ENCODE assay signal across 15 cellular contexts in the genomic region with DNA sequence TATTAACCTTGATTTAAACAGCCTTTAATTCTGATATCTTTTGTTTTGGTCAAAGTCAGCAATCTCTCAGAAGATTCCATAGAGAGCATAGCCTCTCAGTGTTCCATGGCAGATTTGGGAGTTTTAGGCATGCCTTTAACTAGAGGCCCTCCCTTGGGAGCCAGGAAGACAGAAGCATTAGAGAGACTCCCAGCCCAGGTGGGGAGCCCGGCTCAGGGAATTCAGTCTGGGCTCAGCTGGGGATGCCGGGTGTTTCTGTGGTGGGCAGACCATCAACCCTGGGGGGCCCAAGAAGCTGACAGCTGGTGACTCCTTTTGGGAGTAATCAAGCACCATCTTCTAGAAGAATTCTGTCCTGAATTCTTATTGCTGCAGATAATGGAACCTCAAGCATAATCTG.
DNase-seq lines count a peak whose midpoint lies in the region; ATAC-seq and TF ChIP-seq lines count a peak whose summit lies in the region.
"Had no signal": no experiment of that assay in that cellular context is flagged by ENCODE, and none has a peak within 500 bp of the region (broad histone marks: within the 10 kb centered on the region; RNA-seq: fewer than 3 reads in every experiment).

No MANE protein-coding gene starts in this region.

- H3K36me3 ChIP-seq in body of pancreas (replicated peaks in 1 of 2; ENCODE audit: insufficient read depth in 1 of 2, low read depth in 2 of 2) = no peaks in the 10 kb centered on the region
- H3K36me3 ChIP-seq: BLaER1 treated with 17β-estradiol and CSF1 and Interleukin-3, amounts not matched to agents 10 nM and 100 nM had no signal

- no peak overlapping the region for H3K4me3 ChIP-seq in body of pancreas
- H3K4me3 ChIP-seq: BLaER1 treated with 17β-estradiol and CSF1 and Interleukin-3, amounts not matched to agents 10 nM and 100 nM; GM23338 had no signal

- H3K9me3 ChIP-seq in body of pancreas = no peaks in the 10 kb centered on the region

- no peaks in the 10 kb centered on the region for H3K27me3 ChIP-seq in body of pancreas
- H3K27me3 ChIP-seq: BLaER1 treated with 17β-estradiol and CSF1 and Interleukin-3, amounts not matched to agents 10 nM and 100 nM had no signal

- no peaks in the 10 kb centered on the region for H3K4me1 ChIP-seq in body of pancreas

- no peak overlapping the region for H3K27ac ChIP-seq in body of pancreas
- H3K27ac ChIP-seq: BLaER1 treated with 17β-estradiol and CSF1 and Interleukin-3, amounts not matched to agents 10 nM and 100 nM had no signal

- ATAC-seq in body of pancreas (no peak), GM19351 (IDR thresholded peaks at IDR 0.05; ENCODE audit: unreplicated experiment) (no peak)
- ATAC-seq: CD8-positive, alpha-beta T cell; GM23338; HCT116 had no signal

- no peak for TF ChIP-seq POLR2A in body of pancreas (IDR thresholded peaks at IDR 0.05)

- DNase-seq in D341Med (ENCODE audit: low spot score) = peak; percentile 77
- peak; percentile 56 for DNase-seq in NCI-H2171 (lab: John Stamatoyannopoulos, UW)
- DNase-seq in NCI-H69 (lab: John Stamatoyannopoulos, UW) = peak; percentile 30
- DNase-seq in islet precursor cell = peak; percentile 25
- no peak for DNase-seq in HUDEP-2 (lab: John Stamatoyannopoulos, UW; ENCODE audit: unreplicated experiment in 76 of 76)
- DNase-seq in body of pancreas = no peak
- DNase-seq in GM03348 (ENCODE audit: low spot score) = no peak
- DNase-seq: Calu3; CD8-positive, alpha-beta T cell; H7; HFFc6 had no signal

- intact Hi-C loops in body of pancreas (cut with DNase I) = no loop called here

- TF ChIP-seq CTCF in body of pancreas (IDR thresholded peaks at IDR 0.05) = no peak

- WGBS in body of pancreas, 2 donors = 75 to 85% methylated on average over 2 of the region's 2 CpGs

Comparison
In these comparisons a context has a peak if more than half of its experiments do, and no peak if none do; other contexts are left out.
1. DNase-seq: peak in D341Med (single experiment), NCI-H2171 (single experiment), NCI-H69 (single experiment) and islet precursor cell (single experiment); none in HUDEP-2 (0 of 76), body of pancreas (0 of 4) and GM03348 (single experiment).